In genomic region chr12:121628536-121628935, GRCh38 we compare ENCODE assay signal across 9 cellular contexts. TPM values are rescaled to one million over a fixed set of nuclear protein-coding genes. Genes with fewer than 3 reads are reported as not detected.
DNase-seq lines count a peak whose midpoint lies in the region; ATAC-seq and TF ChIP-seq lines count a peak whose summit lies in the region.
"Had no signal": no experiment of that assay in that cellular context is flagged by ENCODE, and none has a peak within 500 bp of the region (broad histone marks: within the 10 kb centered on the region; RNA-seq: fewer than 3 reads in every experiment).

No MANE protein-coding gene starts in this region.

- peaks cover 28% of the 10 kb centered on the region for H3K36me3 Mint-ChIP-seq in T-helper 1 cell treated with Interleukin-12 subunit alpha and Interleukin-12 subunit beta and Interleukin-4 antibody, amounts not matched to agents 30 μg/mL and 1 μg/mL, for 36 hours (ENCODE audit: low read depth)
- H3K36me3 Mint-ChIP-seq in stimulated activated memory B cell treated with anti-CD40 and anti-IgM and Interleukin-4, amounts not matched to agents 10 μg/mL and 1 μg/mL and 100 μg/mL, for 72 hours: peaks cover 21% of the 10 kb centered on the region

- no peaks in the 10 kb centered on the region for H3K27me3 ChIP-seq in gastroesophageal sphincter

- TF ChIP-seq POLR2A in gastroesophageal sphincter (IDR thresholded peaks at IDR 0.05): no peak

- H3K9me3 Mint-ChIP-seq in T-helper 1 cell treated with Interleukin-12 subunit alpha and Interleukin-12 subunit beta and Interleukin-4 antibody, amounts not matched to agents 30 μg/mL and 1 μg/mL, for 36 hours: no peaks in the 10 kb centered on the region
- no peaks in the 10 kb centered on the region for H3K9me3 Mint-ChIP-seq in stimulated activated memory B cell treated with anti-CD40 and anti-IgM and Interleukin-4, amounts not matched to agents 10 μg/mL and 1 μg/mL and 100 μg/mL, for 72 hours

- TF ChIP-seq EP300 in gastroesophageal sphincter (IDR thresholded peaks at IDR 0.05): no peak

- peaks cover 53% of the 10 kb centered on the region for H3K4me1 Mint-ChIP-seq in T-helper 1 cell treated with Interleukin-12 subunit alpha and Interleukin-12 subunit beta and Interleukin-4 antibody, amounts not matched to agents 30 μg/mL and 1 μg/mL, for 36 hours (ENCODE audit: low read depth)
- peaks cover 78% of the 10 kb centered on the region for H3K4me1 Mint-ChIP-seq in stimulated activated memory B cell treated with anti-CD40 and anti-IgM and Interleukin-4, amounts not matched to agents 10 μg/mL and 1 μg/mL and 100 μg/mL, for 72 hours

- no peak for TF ChIP-seq CTCF in gastroesophageal sphincter (IDR thresholded peaks at IDR 0.05)

- H3K27ac ChIP-seq in gastroesophageal sphincter: peak overlapping the region in 3 of 4 donors; percentile 94 to 97 (median 95)

- H3K27ac Mint-ChIP-seq in T-helper 1 cell treated with Interleukin-12 subunit alpha and Interleukin-12 subunit beta and Interleukin-4 antibody, amounts not matched to agents 30 μg/mL and 1 μg/mL, for 36 hours: peak overlapping the region; percentile 95
- H3K27ac Mint-ChIP-seq in stimulated activated memory B cell treated with anti-CD40 and anti-IgM and Interleukin-4, amounts not matched to agents 10 μg/mL and 1 μg/mL and 100 μg/mL, for 72 hours: peak overlapping the region; percentile 98

- WGBS in gastroesophageal sphincter (ENCODE audit: low coverage in 1 of 2), 2 donors: 73 to 78% methylated on average over 2 to 5 of the region's 5 CpGs

- H3K4me3 ChIP-seq in gastroesophageal sphincter: peak overlapping the region in 1 of 2 donors; percentile 79

- peaks cover 0 to 80% (median 20%) of the 10 kb centered on the region in 3 donors for H3K4me1 ChIP-seq in gastroesophageal sphincter

- no peaks in the 10 kb centered on the region for H3K36me3 ChIP-seq in gastroesophageal sphincter

- peak overlapping the region; percentile 96 for H3K4me3 Mint-ChIP-seq in T-helper 1 cell treated with Interleukin-12 subunit alpha and Interleukin-12 subunit beta and Interleukin-4 antibody, amounts not matched to agents 30 μg/mL and 1 μg/mL, for 36 hours
- peak overlapping the region; percentile 97 for H3K4me3 Mint-ChIP-seq in stimulated activated memory B cell treated with anti-CD40 and anti-IgM and Interleukin-4, amounts not matched to agents 10 μg/mL and 1 μg/mL and 100 μg/mL, for 72 hours

- DNase-seq in HCEC 1CT (peak; percentile 19), NCI-H146 treated with DMSO at 0.1 percent for 48 hours (lab: John Stamatoyannopoulos, UW; ENCODE audit: unreplicated experiment) (no peak)
- DNase-seq in activated CD8-positive, alpha-beta memory T cell treated with anti-CD3 and anti-CD28 coated beads for 24 hours: no peak
- DNase-seq: central memory CD4-positive, alpha-beta T cell had no signal

- no peak for ATAC-seq in gastroesophageal sphincter
- no peak for ATAC-seq in stimulated activated memory B cell treated with anti-CD40 and anti-IgM and Interleukin-4, amounts not matched to agents 10 μg/mL and 1 μg/mL and 100 μg/mL, for 72 hours
- ATAC-seq in GM18867 (IDR thresholded peaks at IDR 0.05; ENCODE audit: unreplicated experiment): no peak
- ATAC-seq in HG03378 (IDR thresholded peaks at IDR 0.05; ENCODE audit: unreplicated experiment): no peak

- no peaks in the 10 kb centered on the region for H3K27me3 Mint-ChIP-seq in T-helper 1 cell treated with Interleukin-12 subunit alpha and Interleukin-12 subunit beta and Interleukin-4 antibody, amounts not matched to agents 30 μg/mL and 1 μg/mL, for 36 hours (ENCODE audit: low read depth)
- H3K27me3 Mint-ChIP-seq in stimulated activated memory B cell treated with anti-CD40 and anti-IgM and Interleukin-4, amounts not matched to agents 10 μg/mL and 1 μg/mL and 100 μg/mL, for 72 hours: no peaks in the 10 kb centered on the region

- H3K9me3 ChIP-seq in gastroesophageal sphincter: no peaks in the 10 kb centered on the region

RNA-seq across cellular contexts. Expression of gene ORAI1, which starts 2.2 kb away (rescaled TPM):
- 10 to 100 TPM in 3 of 4 donors, 1 to 10 TPM in 1; 8.7 to 15.5 (median 12.6) TPM for total RNA-seq in gastroesophageal sphincter

RNA-seq across cellular contexts. Expression of gene MORN3, which starts 40.9 kb away (rescaled TPM):
- under 1 TPM in 1 of 4 donors, not detected in 3; 0.23 TPM for total RNA-seq in gastroesophageal sphincter

RNA-seq across cellular contexts. Expression of gene KDM2B, which starts 47.7 kb away (rescaled TPM):
- total RNA-seq in gastroesophageal sphincter: 10 to 100 TPM in 3 of 4 donors, 1 to 10 TPM in 1; 10.0 to 26.5 (median 15.0) TPM
